Comparison of ENCODE assay signal across 17 cellular contexts in genomic region chr10:14812271-14812670, GRCh38.
DNase-seq lines count a peak whose midpoint lies in the region; ATAC-seq and TF ChIP-seq lines count a peak whose summit lies in the region.
"Had no signal": no experiment of that assay in that cellular context is flagged by ENCODE, and none has a peak within 500 bp of the region (broad histone marks: within the 10 kb centered on the region; RNA-seq: fewer than 3 reads in every experiment).

No MANE protein-coding gene starts in this region.

- no peak overlapping the region for H3K4me3 ChIP-seq in AG10803 (ENCODE audit: low read length)
- H3K4me3 ChIP-seq in fibroblast of pulmonary artery (replicated peaks; ENCODE audit: low read depth, low read length) = no peak overlapping the region
- H3K4me3 ChIP-seq: upper lobe of right lung had no signal

- no peak for ATAC-seq in GM18867 (IDR thresholded peaks at IDR 0.05; ENCODE audit: unreplicated experiment)
- ATAC-seq: left ventricle myocardium superior; naive thymus-derived CD4-positive, alpha-beta T cell; upper lobe of right lung had no signal

- TF ChIP-seq CTCF in AG10803 (conservative IDR thresholded peaks at IDR 0.05; ENCODE audit: low read length) (no peak), fibroblast of pulmonary artery (IDR thresholded peaks at IDR 0.05; ENCODE audit: low read length, missing control alignments) (no peak)

- DNase-seq in AG10803 (ENCODE audit: low read depth) (peak; percentile 13), EH (ENCODE audit: low read depth) (peak; percentile 11), NCI-H226 (peak; percentile 15), fibroblast of pulmonary artery (ENCODE audit: low read depth) (peak; percentile 3), caudate nucleus (lab: John Stamatoyannopoulos, UW) (no peak), NCI-H2171 treated with DMSO at 0.1 percent for 48 hours (lab: John Stamatoyannopoulos, UW) (no peak), GOT3 (lab: John Stamatoyannopoulos, UW) (no peak)
- DNase-seq: C1 segment of cervical spinal cord, GDM1, KG1, left ventricle myocardium superior, NCI-H1694 treated with DMSO at 0.1 percent for 48 hours, NCI-H82, SHP77, upper lobe of right lung had no signal

- H3K27ac ChIP-seq in caudate nucleus (ENCODE audit: low read depth, low read length) = no peak overlapping the region
- H3K27ac ChIP-seq: upper lobe of right lung had no signal

Comparison
In these comparisons a context has a peak if more than half of its experiments do, and no peak if none do; other contexts are left out.
1. DNase-seq: peak in AG10803 (single experiment), EH (single experiment), NCI-H226 (single experiment) and fibroblast of pulmonary artery (single experiment); none in caudate nucleus (0 of 61), NCI-H2171 treated with DMSO at 0.1 percent for 48 hours (single experiment) and GOT3 (single experiment).